31 cellular contexts compared by ENCODE assay signal in genomic region chr3:54939591-54940300, GRCh38. TPM values are rescaled to one million over a fixed set of nuclear protein-coding genes. Genes with fewer than 3 reads are reported as not detected.
A peak's percentile ranks its signal among the peaks of the same experiment; 100 is the strongest.
DNase-seq lines count a peak whose midpoint lies in the region; ATAC-seq and TF ChIP-seq lines count a peak whose summit lies in the region.
"Had no signal": no experiment of that assay in that cellular context is flagged by ENCODE, and none has a peak within 500 bp of the region (broad histone marks: within the 10 kb centered on the region; RNA-seq: fewer than 3 reads in every experiment).

No MANE protein-coding gene starts in this region.

- H2BK15ac ChIP-seq in IMR-90 (ENCODE audit: low read depth, low read length), result no peak overlapping the region

- POLR2A ChIA-PET in IMR-90 (lab: Charles Lee; ENCODE audit: unreplicated experiment), result no interaction called here

- H4K8ac ChIP-seq in IMR-90 (ENCODE audit: low read depth in 2 of 2, low read length in 2 of 2), result no peak overlapping the region

- H2BK120ac ChIP-seq in IMR-90 (ENCODE audit: low read depth, low read length), result no peak overlapping the region

- H4K20me1 ChIP-seq in IMR-90 (ENCODE audit: insufficient read depth, low read length), result no peaks in the 10 kb centered on the region

- dilution Hi-C loops in IMR-90 (cut with HindIII; ENCODE audit: low sequenced_read_pairs, unreplicated experiment), result no loop called here

- TF ChIP-seq CTCF in AG10803 (conservative IDR thresholded peaks at IDR 0.05; ENCODE audit: low read length) (no peak), IMR-90 (conservative IDR thresholded peaks at IDR 0.05; ENCODE audit: low read depth, low read length) (no peak), astrocyte of the spinal cord (IDR thresholded peaks at IDR 0.05; ENCODE audit: low read depth, low read length) (no peak), nephron (IDR thresholded peaks at IDR 0.05; ENCODE audit: unreplicated experiment in 3 of 3) (no peak), transverse colon (IDR thresholded peaks at IDR 0.05) (no peak)

- DNase-seq in AG10803 (ENCODE audit: low read depth) (peak; percentile 42), IMR-90 (peak; percentile 60), astrocyte of the spinal cord (ENCODE audit: low read depth, low spot score) (peak; percentile 52), transverse colon (no peak), D341Med (ENCODE audit: low spot score) (no peak), iPS-NIHi11 (ENCODE audit: low spot score) (no peak), AG08396 (ENCODE audit: low spot score) (no peak)
- DNase-seq: activated CD4-positive, alpha-beta T cell treated with anti-CD3 and anti-CD28 coated beads, Interleukin-2, amount 10 ng/mL, durations not matched to agents 7 days and 5 days; activated naive CD8-positive, alpha-beta T cell treated with anti-CD3 and anti-CD28 coated beads, Interleukin-2, amount 10 ng/mL, durations not matched to agents 7 days and 5 days; colonic mucosa; DMS 273 treated with DMSO at 0.1 percent for 48 hours; endodermal cell; GF-D8; naive B cell; NCI-H1048; NCI-H2029 treated with DMSO at 0.1 percent for 48 hours; NCI-H446; ovary; PC-3; SHP77 treated with DMSO at 0.1 percent for 48 hours; tibial artery had no signal

- no peak overlapping the region for H3K56ac ChIP-seq in IMR-90 (ENCODE audit: extremely low read depth, insufficient read depth, low read length)

- peak overlapping the region; percentile 58 for H2AFZ ChIP-seq in IMR-90 (replicated peaks; ENCODE audit: low read length, poor library complexity)

- peaks cover 42% of the 10 kb centered on the region for H3K4me1 Mint-ChIP-seq in nephron
- H3K4me1 Mint-ChIP-seq: activated CD4-positive, alpha-beta T cell treated with anti-CD3 and anti-CD28 coated beads, Interleukin-2, amount 10 ng/mL, durations not matched to agents 7 days and 5 days; activated naive CD8-positive, alpha-beta T cell treated with anti-CD3 and anti-CD28 coated beads, Interleukin-2, amount 10 ng/mL, durations not matched to agents 7 days and 5 days; activated T-helper 17 cell treated with anti-CD3 and anti-CD28 coated beads, Interleukin-2, amount 50 U/mL, for 72 hours; memory B cell; naive B cell had no signal

- H3K9me3 Mint-ChIP-seq in nephron, result no peaks in the 10 kb centered on the region
- H3K9me3 Mint-ChIP-seq: activated CD4-positive, alpha-beta T cell treated with anti-CD3 and anti-CD28 coated beads, Interleukin-2, amount 10 ng/mL, durations not matched to agents 7 days and 5 days; activated T-helper 17 cell treated with anti-CD3 and anti-CD28 coated beads, Interleukin-2, amount 50 U/mL, for 72 hours; endodermal cell; memory B cell; naive B cell had no signal

- H3K9me1 ChIP-seq in IMR-90 (ENCODE audit: insufficient read depth, low read length), result no peaks in the 10 kb centered on the region

- H3K27me3 ChIP-seq in IMR-90 (ENCODE audit: control insufficient read depth, insufficient read depth, low read length) (no peaks in the 10 kb centered on the region; the same call in 1 of the 2 replicates), transverse colon (no peaks in the 10 kb centered on the region)
- H3K27me3 ChIP-seq: breast epithelium, colonic mucosa, ovary, right atrium auricular region, tibial artery had no signal

- H2BK5ac ChIP-seq in IMR-90 (ENCODE audit: low read depth, low read length, poor library complexity, severe bottlenecking), result no peak overlapping the region

- peaks cover 22% of the 10 kb centered on the region for H3K27me3 Mint-ChIP-seq in nephron (ENCODE audit: low read depth)
- H3K27me3 Mint-ChIP-seq: activated naive CD8-positive, alpha-beta T cell treated with anti-CD3 and anti-CD28 coated beads, Interleukin-2, amount 10 ng/mL, durations not matched to agents 7 days and 5 days; activated T-helper 17 cell treated with anti-CD3 and anti-CD28 coated beads, Interleukin-2, amount 50 U/mL, for 72 hours; memory B cell; stimulated activated naive CD8-positive, alpha-beta T cell treated with anti-CD3 and anti-CD28 coated beads, Interleukin-15, Interleukin-2, amounts not matched to agents 100 ng/mL and 50 ng/mL, for 24 hours had no signal

- H2AK9ac ChIP-seq in IMR-90 (replicated peaks; ENCODE audit: low read depth, low read length, poor library complexity), result peak overlapping the region; percentile 45

- no peaks in the 10 kb centered on the region for H3K79me1 ChIP-seq in IMR-90 (ENCODE audit: low read depth in 1 of 2, low read length in 2 of 2)

- CTCF ChIA-PET in IMR-90 (lab: Yijun Ruan, JAX), result no interaction called here

- H3K27ac ChIP-seq in IMR-90 (ENCODE audit: insufficient read depth, low read length) (no peak overlapping the region), transverse colon (no peak overlapping the region)
- H3K27ac ChIP-seq: breast epithelium, colonic mucosa, KMS-11, ovary, right atrium auricular region, tibial artery had no signal

- no peak overlapping the region for H3K9ac ChIP-seq in IMR-90 (ENCODE audit: low read depth, low read length)
- H3K9ac ChIP-seq: KMS-11 had no signal

- H3K4me3 Mint-ChIP-seq in nephron, result no peak overlapping the region
- H3K4me3 Mint-ChIP-seq: activated CD4-positive, alpha-beta T cell treated with anti-CD3 and anti-CD28 coated beads, Interleukin-2, amount 10 ng/mL, durations not matched to agents 7 days and 5 days; activated naive CD8-positive, alpha-beta T cell treated with anti-CD3 and anti-CD28 coated beads, Interleukin-2, amount 10 ng/mL, durations not matched to agents 7 days and 5 days; activated T-helper 17 cell treated with anti-CD3 and anti-CD28 coated beads, Interleukin-2, amount 50 U/mL, for 72 hours; endodermal cell; memory B cell; naive B cell; stimulated activated naive CD8-positive, alpha-beta T cell treated with anti-CD3 and anti-CD28 coated beads, Interleukin-15, Interleukin-2, amounts not matched to agents 100 ng/mL and 50 ng/mL, for 24 hours had no signal

- H3K4me1 ChIP-seq in IMR-90 (ENCODE audit: control insufficient read depth, insufficient read depth, low read length) (no peaks in the 10 kb centered on the region), transverse colon (no peaks in the 10 kb centered on the region)
- H3K4me1 ChIP-seq: breast epithelium, colonic mucosa, right atrium auricular region, tibial artery had no signal

- no peak overlapping the region for H3K4me2 ChIP-seq in IMR-90 (ENCODE audit: low read depth, low read length)
- H3K4me2 ChIP-seq: KMS-11 had no signal

- H4K91ac ChIP-seq in IMR-90 (ENCODE audit: insufficient read depth, low read depth, low read length), result no peak overlapping the region

- H3K14ac ChIP-seq in IMR-90 (replicated peaks; ENCODE audit: low read depth, low read length), result no peak overlapping the region; the same call in 1 of the 2 replicates

- no peak for TF ChIP-seq EP300 in transverse colon (IDR thresholded peaks at IDR 0.05; ENCODE audit: low read depth)

- ATAC-seq in IMR-90 (ENCODE audit: low read depth), result peak; percentile 62
- ATAC-seq: activated T-helper 17 cell treated with anti-CD3 and anti-CD28 coated beads, Interleukin-2, amount 50 U/mL, for 72 hours; PC-3 had no signal

- no peaks in the 10 kb centered on the region for H3K36me3 ChIP-seq in IMR-90 (ENCODE audit: control insufficient read depth, insufficient read depth, low read length)
- no peaks in the 10 kb centered on the region for H3K36me3 ChIP-seq in transverse colon
- H3K36me3 ChIP-seq: breast epithelium, colonic mucosa, ovary, right atrium auricular region, tibial artery had no signal

- 0 out of 2 replicates have a peak overlapping the region, but pooled peaks have one; percentile 7 for H3K4ac ChIP-seq in IMR-90 (ENCODE audit: low read depth, low read length)

- no peak overlapping the region for H3K18ac ChIP-seq in IMR-90 (ENCODE audit: low read depth, low read length)

- in situ Hi-C loops in IMR-90 (cut with MboI; ENCODE audit: low sequenced_read_pairs), result loop anchor here (5.0 to 10.0 kb wide), 2 partner anchors 72 to 785 kb away; no protein-coding TSS in a partner anchor
- in situ Hi-C loops in astrocyte of the spinal cord (cut with HindIII; ENCODE audit: low sequenced_read_pairs), result no loop called here
- in situ Hi-C loops in transverse colon (cut with MboI; ENCODE audit: low pct_ligation_motif_present in 1 of 4, low pct_unique_long_range_greater_than_20kb in 1 of 4, low sequenced_read_pairs in 3 of 4), result no loop called here

- H3K9me3 ChIP-seq in IMR-90 (ENCODE audit: control insufficient read depth, insufficient read depth, low read length) (no peaks in the 10 kb centered on the region), transverse colon (no peaks in the 10 kb centered on the region)
- H3K9me3 ChIP-seq: breast epithelium, colonic mucosa, ovary, right atrium auricular region, tibial artery had no signal

- H2BK20ac ChIP-seq in IMR-90 (ENCODE audit: low read depth, low read length), result no peak overlapping the region

- no TSS peak for BruUV-seq in IMR-90 (replicated peaks; lab: Mats Ljungman, UMichigan)

- peak overlapping the region; percentile 7; the same call in 1 of the 2 replicates for H2AK5ac ChIP-seq in IMR-90 (ENCODE audit: low read depth, low read length)

- H4K5ac ChIP-seq in IMR-90 (ENCODE audit: low read depth, low read length), result no peak overlapping the region

- peak overlapping the region; percentile 28 to 44 (median 33) for H3K27ac Mint-ChIP-seq in nephron
- H3K27ac Mint-ChIP-seq: activated CD4-positive, alpha-beta T cell treated with anti-CD3 and anti-CD28 coated beads, Interleukin-2, amount 10 ng/mL, durations not matched to agents 7 days and 5 days; activated naive CD8-positive, alpha-beta T cell treated with anti-CD3 and anti-CD28 coated beads, Interleukin-2, amount 10 ng/mL, durations not matched to agents 7 days and 5 days; activated T-helper 17 cell treated with anti-CD3 and anti-CD28 coated beads, Interleukin-2, amount 50 U/mL, for 72 hours; endodermal cell; memory B cell; naive B cell; stimulated activated naive CD8-positive, alpha-beta T cell treated with anti-CD3 and anti-CD28 coated beads, Interleukin-15, Interleukin-2, amounts not matched to agents 100 ng/mL and 50 ng/mL, for 24 hours had no signal

- peak overlapping the region; percentile 38 for H3K23ac ChIP-seq in IMR-90 (ENCODE audit: low read depth, low read length)

- intact Hi-C loops in IMR-90 (cut with micrococcal nuclease) (no loop called here), transverse colon (cut with DNase I; ENCODE audit: low total_unique reads) (no loop called here)

- no peak for TF ChIP-seq POLR2A in IMR-90 (IDR thresholded peaks at IDR 0.05; ENCODE audit: low read depth, low read length)
- TF ChIP-seq POLR2A in transverse colon (IDR thresholded peaks at IDR 0.05), result no peak

- no peak for TF ChIP-seq RAD21 in IMR-90 (IDR thresholded peaks at IDR 0.05; ENCODE audit: low read length)

- no peak overlapping the region for H3K4me3 ChIP-seq in AG10803 (ENCODE audit: low read length)
- H3K4me3 ChIP-seq in IMR-90 (ENCODE audit: insufficient read depth, low read depth, low read length), result no peak overlapping the region
- no peak overlapping the region for H3K4me3 ChIP-seq in astrocyte of the spinal cord (ENCODE audit: low read depth, low read length)
- H3K4me3 ChIP-seq in transverse colon, result no peak overlapping the region
- H3K4me3 ChIP-seq: breast epithelium, colonic mucosa, ovary, right atrium auricular region, tibial artery had no signal

- no CpG with 5 or more reads among the region's 5 CpGs for WGBS in IMR-90 (ENCODE audit: extremely low coverage in 2 of 2, insufficient read length in 1 of 2), 2 experiments
- 42% methylated on average over 5 of the region's 5 CpGs; no CpG with 5 or more reads in 1 of the 2 donors for WGBS in transverse colon (ENCODE audit: low coverage in 1 of 2), 2 donors

- H3K36me3 Mint-ChIP-seq in nephron (ENCODE audit: low read depth), result no peaks in the 10 kb centered on the region
- H3K36me3 Mint-ChIP-seq: activated naive CD8-positive, alpha-beta T cell treated with anti-CD3 and anti-CD28 coated beads, Interleukin-2, amount 10 ng/mL, durations not matched to agents 7 days and 5 days; memory B cell; naive B cell had no signal

RNA-seq across cellular contexts. Expression of gene LRTM1, which starts 11.9 kb away (rescaled TPM):
- not detected in 2 replicates for total RNA-seq in IMR-90 (2012; rRNA removed)
- not detected in 2 replicates for polyA plus RNA-seq in IMR-90 (2012; rRNA removed)
- not detected in 2 replicates for polyA plus RNA-seq in IMR-90 (2012; cell fraction: cytosol; rRNA removed)
- polyA plus RNA-seq in IMR-90 (2012; cell fraction: nucleus; rRNA removed; ENCODE audit: low replicate concordance), result 0.06 TPM in 1 of 2 replicates, not detected in the other
- total RNA-seq in transverse colon, result not detected
- total RNA-seq: activated CD4-positive, alpha-beta T cell treated with anti-CD3 and anti-CD28 coated beads, Interleukin-2, amount 10 ng/mL, durations not matched to agents 7 days and 5 days; activated naive CD8-positive, alpha-beta T cell treated with anti-CD3 and anti-CD28 coated beads, Interleukin-2, amount 10 ng/mL, durations not matched to agents 7 days and 5 days; activated T-helper 17 cell treated with anti-CD3 and anti-CD28 coated beads, Interleukin-2, amount 50 U/mL, for 72 hours; breast epithelium; colonic mucosa; endodermal cell; glomerular endothelial cell; HT-29; ovary; PC-3; right atrium auricular region; T-helper 1 cell treated with Interleukin-12 subunit alpha and Interleukin-12 subunit beta and Interleukin-4 antibody, amounts not matched to agents 30 ng/mL and 1 ng/mL, for 36 hours had no signal
- polyA plus RNA-seq: ovary had no signal

Comparison
In these comparisons a context has a peak if more than half of its experiments do, and no peak if none do; other contexts are left out.
1. DNase-seq: peak in AG10803 (single experiment), IMR-90 (single experiment) and astrocyte of the spinal cord (single experiment); none in transverse colon (single experiment), D341Med (single experiment), iPS-NIHi11 (single experiment) and AG08396 (single experiment).